In genomic region chr6:49386667-49387508, GRCh38 we compare ENCODE assay signal across 8 cellular contexts.
DNase-seq lines count a peak whose midpoint lies in the region; ATAC-seq, FAIRE-seq and TF ChIP-seq lines count a peak whose summit lies in the region.
"Not testable (repeated sequence)": the region's sequence is repeated elsewhere in the genome, so short reads cannot be mapped to it uniquely, and the experiment has no call there.

No MANE protein-coding gene starts in this region.

- H3K4me2 ChIP-seq in PC-9 (peak overlapping the region; percentile 55), K562 (ENCODE audit: insufficient read depth, low read length) (peak overlapping the region; percentile 74)
- not testable (repeated sequence) for H3K4me2 ChIP-seq in neuronal stem cell (ENCODE audit: insufficient read depth, low read length, poor library complexity, severe bottlenecking)

- not testable (repeated sequence) for H4K20me1 ChIP-seq in PC-9 (ENCODE audit: insufficient read depth); K562 (replicated peaks; ENCODE audit: control insufficient read depth, insufficient read depth, low read length)

- H3K18ac ChIP-seq in neuronal stem cell (ENCODE audit: low read length) = not testable (repeated sequence)

- intact Hi-C loops in Caco-2 (cut with micrococcal nuclease; ENCODE audit: unreplicated experiment); PC-9 (cut with micrococcal nuclease; ENCODE audit: unreplicated experiment); K562 (cut with micrococcal nuclease): not testable (repeated sequence)

- TF ChIP-seq RAD21 in K562 (CRISPR knock-in tag; conservative IDR thresholded peaks at IDR 0.05 in 1 of 2, IDR thresholded peaks at IDR 0.05 in 1 of 2) = not testable (repeated sequence)

- H2AK5ac ChIP-seq in neuronal stem cell (ENCODE audit: low read depth, low read length) = not testable (repeated sequence)

- not testable (repeated sequence) for H3K4me3 ChIP-seq in Caco-2 (ENCODE audit: low read depth, low read length); HEK293 (ENCODE audit: low read depth, low read length); neuronal stem cell (ENCODE audit: low read length in 2 of 2)
- peak overlapping the region; percentile 50; the same call in 1 of the 2 replicates for H3K4me3 ChIP-seq in PC-9
- H3K4me3 ChIP-seq in K562 = peak overlapping the region; percentile 29

- POLR2A ChIA-PET in Caco-2 (lab: Charles Lee); HEK293 (lab: Yijun Ruan, JAX); K562 (lab: Yijun Ruan, JAX): not testable (repeated sequence)
- POLR2A ChIA-PET in PC-9 (lab: Charles Lee; ENCODE audit: unreplicated experiment) = interaction anchor here (0.6 kb wide), 1 partner anchor 1289 kb away, joined by 3 read pairs; no protein-coding TSS in a partner anchor

- H2BK120ac ChIP-seq in neuronal stem cell (ENCODE audit: low read depth, low read length) = not testable (repeated sequence)

- H3K23ac ChIP-seq in neuronal stem cell (ENCODE audit: low read depth, low read length, poor library complexity) = not testable (repeated sequence)

- H3K9me2 ChIP-seq in PC-9 (ENCODE audit: insufficient read depth) = not testable (repeated sequence)

- H2BK12ac ChIP-seq in neuronal stem cell (ENCODE audit: low read length) = not testable (repeated sequence)

- not testable (repeated sequence) for H3K9me3 ChIP-seq in Caco-2; HEK293 (ENCODE audit: control insufficient read depth, insufficient read depth, low read depth, low read length); PC-9 (ENCODE audit: insufficient read depth, low read depth); K562 (replicated peaks; ENCODE audit: control insufficient read depth, insufficient read depth, low read depth, low read length); neuronal stem cell (replicated peaks in 1 of 2; ENCODE audit: control insufficient read depth in 2 of 2, insufficient read depth in 1 of 2, low read depth in 1 of 2, low read length in 2 of 2)

- BruUV-seq in Caco-2 (replicated peaks; lab: Mats Ljungman, UMichigan); PC-9 (replicated peaks; lab: Mats Ljungman, UMichigan); K562 (replicated peaks; lab: Mats Ljungman, UMichigan): not testable (repeated sequence)

- H4K91ac ChIP-seq in neuronal stem cell (ENCODE audit: low read depth, low read length, poor library complexity) = not testable (repeated sequence)

- H2AFZ ChIP-seq in PC-9 = peak overlapping the region; percentile 69
- peak overlapping the region; percentile 88 for H2AFZ ChIP-seq in K562 (ENCODE audit: low read depth, low read length)
- peak overlapping the region; percentile 64 for H2AFZ ChIP-seq in neuronal stem cell (ENCODE audit: low read length)

- WGBS in K562 (ENCODE audit: insufficient coverage, low coverage, missing lambda C conversion rate) = under 1% methylated on average over 23 of the region's 28 CpGs
- no CpG with 5 or more reads among the region's 28 CpGs for WGBS in neuronal stem cell (ENCODE audit: extremely low coverage in 2 of 2, insufficient read length in 2 of 2, insufficient replicate concordance in 1 of 2), 2 donors

- H3K36me3 ChIP-seq in Caco-2 (ENCODE audit: control insufficient read depth, insufficient read depth, low read length); HEK293 (ENCODE audit: control insufficient read depth in 2 of 2, insufficient read depth in 1 of 2, low read length in 2 of 2); PC-9 (ENCODE audit: low read depth); K562 (ENCODE audit: control insufficient read depth, insufficient read depth, low read length); neuronal stem cell (replicated peaks in 1 of 2; ENCODE audit: control insufficient read depth in 2 of 2, insufficient read depth in 2 of 2, low read length in 2 of 2): not testable (repeated sequence)

- peak overlapping the region; percentile 40 for H3K4me3 Mint-ChIP-seq in Caco-2 (ENCODE audit: unreplicated experiment)

- H3K14ac ChIP-seq in neuronal stem cell (ENCODE audit: low read length) = not testable (repeated sequence)

- not testable (repeated sequence) for H3K27me3 Mint-ChIP-seq in Caco-2 (ENCODE audit: insufficient read depth, unreplicated experiment)

- in situ Hi-C loops in K562 (cut with MboI) = not testable (repeated sequence)

- TF ChIP-seq CTCF in Caco-2 (IDR thresholded peaks at IDR 0.05; ENCODE audit: insufficient read depth in 1 of 2, low read depth in 1 of 2, low read length in 1 of 2, severe bottlenecking in 1 of 2, unreplicated experiment in 1 of 2); HEK293 (tag by site-specific recombination; IDR thresholded peaks at IDR 0.05); PC-9 (conservative IDR thresholded peaks at IDR 0.05); K562 (IDR thresholded peaks at IDR 0.05 in 2 of 3, conservative IDR thresholded peaks at IDR 0.05 in 1 of 3; ENCODE audit: insufficient read depth in 2 of 3, low read depth in 1 of 3, low read length in 3 of 3): not testable (repeated sequence)

- H3K79me2 ChIP-seq in PC-9 (ENCODE audit: low read depth); K562 (ENCODE audit: control insufficient read depth, insufficient read depth, low read length): not testable (repeated sequence)

- not testable (repeated sequence) for TF ChIP-seq POLR2A in K562 (conservative IDR thresholded peaks at IDR 0.05)

- H3K27ac Mint-ChIP-seq in Caco-2 (ENCODE audit: unreplicated experiment) = not testable (repeated sequence)

- not testable (repeated sequence) for H3K9me3 Mint-ChIP-seq in Caco-2 (ENCODE audit: unreplicated experiment)

- not testable (repeated sequence) for H3F3A ChIP-seq in PC-9 (ENCODE audit: insufficient read depth, low read depth)

- not testable (repeated sequence) for H3K4me1 ChIP-seq in Caco-2; HEK293 (ENCODE audit: control insufficient read depth, insufficient read depth, low read length); PC-9 (replicated peaks; ENCODE audit: insufficient read depth); K562 (replicated peaks in 1 of 2; ENCODE audit: control insufficient read depth in 2 of 2, insufficient read depth in 2 of 2, low read length in 2 of 2); neuronal stem cell (ENCODE audit: control insufficient read depth in 2 of 2, insufficient read depth in 1 of 2, low read depth in 1 of 2, low read length in 2 of 2)

- not testable (repeated sequence) for H2BK15ac ChIP-seq in neuronal stem cell (ENCODE audit: low read length)

- TF ChIP-seq EP300 in K562 (IDR thresholded peaks at IDR 0.05; ENCODE audit: low read length) = not testable (repeated sequence)

- H3K4me1 Mint-ChIP-seq in Caco-2 (ENCODE audit: low read depth, unreplicated experiment) = not testable (repeated sequence)

- not testable (repeated sequence) for H3K4ac ChIP-seq in neuronal stem cell (ENCODE audit: low read length)

- H4K8ac ChIP-seq in neuronal stem cell (ENCODE audit: low read depth, low read length) = not testable (repeated sequence)

- H2BK5ac ChIP-seq in neuronal stem cell (ENCODE audit: low read length) = not testable (repeated sequence)

- H3K27ac ChIP-seq in HEK293 (ENCODE audit: extremely low read depth, low read depth, low read length); neuronal stem cell (replicated peaks; ENCODE audit: low read length): not testable (repeated sequence)
- peak overlapping the region; percentile 29; the same call in 1 of the 2 replicates for H3K27ac ChIP-seq in PC-9
- H3K27ac ChIP-seq in K562 (ENCODE audit: extremely low read depth, low read depth, low read length) = peak overlapping the region; percentile 43

- H3K9me1 ChIP-seq in K562 (ENCODE audit: control insufficient read depth, insufficient read depth, low read length) = not testable (repeated sequence)

- H3K9ac ChIP-seq in K562 (ENCODE audit: insufficient read depth in 1 of 2, low read depth in 2 of 2, low read length in 2 of 2) = peak overlapping the region in 1 of 2 experiments; percentile 71; a peak in 2 of 4 replicates
- not testable (repeated sequence) for H3K9ac ChIP-seq in neuronal stem cell (ENCODE audit: low read depth, low read length, poor library complexity)

- not testable (repeated sequence) for H3K27me3 ChIP-seq in Caco-2 (replicated peaks; ENCODE audit: control insufficient read depth, insufficient read depth, low read length); PC-9 (ENCODE audit: insufficient read depth, low read depth); K562 (ENCODE audit: control insufficient read depth in 2 of 2, insufficient read depth in 2 of 2, low read length in 2 of 2); neuronal stem cell (ENCODE audit: control insufficient read depth in 3 of 3, insufficient read depth in 3 of 3, low read depth in 1 of 3, low read length in 3 of 3)

- H3K36me3 Mint-ChIP-seq in Caco-2 (ENCODE audit: insufficient read depth, unreplicated experiment) = not testable (repeated sequence)

- not testable (repeated sequence) for H3K79me1 ChIP-seq in neuronal stem cell (ENCODE audit: low read depth, low read length)

- DNase-seq in Caco-2; neuronal stem cell (ENCODE audit: low spot score): not testable (repeated sequence)
- peak; percentile 32 for DNase-seq in DMS53 treated with DMSO at 0.1 percent for 48 hours (lab: John Stamatoyannopoulos, UW; ENCODE audit: unreplicated experiment)
- DNase-seq in NCI-H2171 treated with DMSO at 0.1 percent for 48 hours (lab: John Stamatoyannopoulos, UW) = peak; percentile 25
- peak in 1 of 2 experiments; percentile 48 for DNase-seq in PC-9
- peak; percentile 1 for DNase-seq in SW480 (ENCODE audit: low spot score)
- peak in 2 of 4 experiments; percentile 12 to 16 for DNase-seq in K562 (ENCODE audit: extremely low read depth in 1 of 4, low spot score in 3 of 4)

- not testable (repeated sequence) for FAIRE-seq in K562 (lab: Jason Lieb, UNC)

- CTCF ChIA-PET in Caco-2 (lab: Charles Lee); HEK293 (lab: Yijun Ruan, JAX); PC-9 (lab: Charles Lee); K562 (lab: Yijun Ruan, JAX; ENCODE audit: low intra/inter-chr PET ratio): not testable (repeated sequence)

- ATAC-seq in K562 = peak; percentile 71

TF ChIP-seq in HEK293, 187 proteins besides CTCF, POLR2A, EP300 and RAD21 (continues in another document):
- peak; percentile 28; the same call in 1 of the 2 replicates for TF ChIP-seq KLF1 (tag by site-specific recombination; IDR thresholded peaks at IDR 0.05)

TF ChIP-seq in K562, 482 proteins besides CTCF, POLR2A, EP300 and RAD21 (continues in another document):
- TF ChIP-seq LEF1 (IDR thresholded peaks at IDR 0.05) (peak; percentile 36; the same call in 1 of the 2 replicates), CTBP1 (IDR thresholded peaks at IDR 0.05; ENCODE audit: borderline replicate concordance) (peak; percentile 79; the same call in 1 of the 2 replicates)
